In the genomic region with DNA sequence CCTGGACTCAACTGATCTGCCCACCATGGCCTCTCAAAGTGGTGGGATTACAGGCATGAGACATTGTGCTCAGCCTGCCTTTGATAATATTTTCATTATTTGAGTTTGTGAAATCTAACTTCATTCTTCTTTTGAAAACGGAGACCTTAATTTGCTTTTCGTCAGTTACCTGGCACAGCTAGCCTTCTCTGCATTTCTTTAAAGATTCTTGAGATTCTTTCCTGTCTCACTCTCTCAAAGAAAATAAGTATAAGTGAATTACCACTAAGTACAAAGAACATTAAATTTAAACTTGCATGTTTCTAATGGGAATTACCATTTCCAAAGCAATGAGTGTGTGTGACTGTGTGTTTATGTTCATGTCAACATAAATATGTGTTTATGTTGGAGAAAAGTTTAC, we compare ENCODE assay signal across 27 cellular contexts.
A peak's percentile ranks its signal among the peaks of the same experiment; 100 is the strongest.
DNase-seq lines count a peak whose midpoint lies in the region; TF ChIP-seq lines count a peak whose summit lies in the region.
"Had no signal": no experiment of that assay in that cellular context is flagged by ENCODE, and none has a peak within 500 bp of the region (broad histone marks: within the 10 kb centered on the region; RNA-seq: fewer than 3 reads in every experiment).

No MANE protein-coding gene starts in this region.

- H3K27me3 Mint-ChIP-seq in mesothelial cell of epicardium (ENCODE audit: low read depth) = no peaks in the 10 kb centered on the region
- H3K27me3 Mint-ChIP-seq in activated CD4-positive, alpha-beta memory T cell treated with anti-CD3 and anti-CD28 coated beads, Interleukin-2, amount 10 ng/mL, durations not matched to agents 7 days and 5 days = peaks cover 2% of the 10 kb centered on the region
- H3K27me3 Mint-ChIP-seq: activated CD4-positive, alpha-beta T cell treated with anti-CD3 and anti-CD28 coated beads for 36 hours; CD4-positive, alpha-beta T cell had no signal

- TF ChIP-seq CTCF in AG10803 (conservative IDR thresholded peaks at IDR 0.05; ENCODE audit: low read length) = no peak
- no peak for TF ChIP-seq CTCF in choroid plexus epithelial cell (conservative IDR thresholded peaks at IDR 0.05; ENCODE audit: low read depth, low read length)
- TF ChIP-seq CTCF in mesothelial cell of epicardium (IDR thresholded peaks at IDR 0.05; ENCODE audit: unreplicated experiment) = no peak

- CTCF ChIA-PET in activated CD4-positive, alpha-beta memory T cell treated with anti-CD3 and anti-CD28 coated beads, Interleukin-2, amount 10 ng/mL, durations not matched to agents 7 days and 5 days (lab: Charles Lee) = no interaction called here

- H3K4me3 ChIP-seq in AG10803 (ENCODE audit: low read length) (no peak overlapping the region), SK-N-MC (no peak overlapping the region), choroid plexus epithelial cell (ENCODE audit: low read depth, low read length) (no peak overlapping the region)
- H3K4me3 ChIP-seq: gastrocnemius medialis, skin epidermis had no signal

- peaks cover 34% of the 10 kb centered on the region for H3K9me3 Mint-ChIP-seq in mesothelial cell of epicardium
- H3K9me3 Mint-ChIP-seq in activated CD4-positive, alpha-beta memory T cell treated with anti-CD3 and anti-CD28 coated beads, Interleukin-2, amount 10 ng/mL, durations not matched to agents 7 days and 5 days = peaks cover 19% of the 10 kb centered on the region

- DNase-seq in AG10803 (ENCODE audit: low read depth) = peak; percentile 3
- no peak for DNase-seq in SK-N-MC (ENCODE audit: low read depth, low spot score)
- peak; percentile 51 for DNase-seq in choroid plexus epithelial cell (ENCODE audit: low read depth)
- DNase-seq in mesothelial cell of epicardium (ENCODE audit: low spot score in 2 of 2, unreplicated experiment in 2 of 2) = no peak
- no peak for DNase-seq in NOMO-1 treated with dmso at 0.1 percent for 144 hours (lab: John Stamatoyannopoulos, UW; ENCODE audit: unreplicated experiment)
- DNase-seq in ACHN = no peak
- DNase-seq in activated CD4-positive, alpha-beta memory T cell treated with anti-CD3 and anti-CD28 coated beads, Interleukin-2, amount 10 ng/mL, durations not matched to agents 7 days and 5 days = no peak
- DNase-seq in iPS-NIHi7 (ENCODE audit: extremely low spot score) = no peak
- DNase-seq: activated CD4-positive, alpha-beta T cell treated with anti-CD3 and anti-CD28 coated beads for 36 hours; AML-193; anterior cingulate cortex; CD4-positive, alpha-beta T cell; central memory CD4-positive, alpha-beta T cell; gastrocnemius medialis; H7; Kasumi-1; NCI-H1417 treated with DMSO at 0.1 percent for 48 hours; NCI-H2081; NCI-H2227 treated with DMSO at 0.1 percent for 48 hours; NCI-H69; nephron progenitor cell; SHP77; stimulated activated naive CD8-positive, alpha-beta T cell treated with anti-CD3 and anti-CD28 coated beads, Interleukin-15, Interleukin-2, amounts not matched to agents 100 U/mL and 50 U/mL, for 24 hours; SW 1271; T-helper 9 cell had no signal

- peaks cover 14% of the 10 kb centered on the region for H3K36me3 Mint-ChIP-seq in mesothelial cell of epicardium
- H3K36me3 Mint-ChIP-seq in activated CD4-positive, alpha-beta memory T cell treated with anti-CD3 and anti-CD28 coated beads, Interleukin-2, amount 10 ng/mL, durations not matched to agents 7 days and 5 days (ENCODE audit: low read depth) = peaks cover 23% of the 10 kb centered on the region

- H3K4me3 Mint-ChIP-seq in mesothelial cell of epicardium = no peak overlapping the region
- H3K4me3 Mint-ChIP-seq in activated CD4-positive, alpha-beta memory T cell treated with anti-CD3 and anti-CD28 coated beads, Interleukin-2, amount 10 ng/mL, durations not matched to agents 7 days and 5 days = no peak overlapping the region
- H3K4me3 Mint-ChIP-seq: activated CD4-positive, alpha-beta T cell treated with anti-CD3 and anti-CD28 coated beads for 36 hours; CD4-positive, alpha-beta T cell; nephron progenitor cell had no signal

- POLR2A ChIA-PET in activated CD4-positive, alpha-beta memory T cell treated with anti-CD3 and anti-CD28 coated beads, Interleukin-2, amount 10 ng/mL, durations not matched to agents 7 days and 5 days (lab: Charles Lee) = no interaction called here

- H3K27ac ChIP-seq in SK-N-MC = peak overlapping the region; percentile 91
- H3K27ac ChIP-seq: gastrocnemius medialis, skin epidermis had no signal

- in situ Hi-C loops in ACHN (cut with HindIII; ENCODE audit: low pct_ligation_motif_present, low pct_unique_long_range_greater_than_20kb, low sequenced_read_pairs) = no loop called here

- H3K36me3 ChIP-seq in SK-N-MC (ENCODE audit: insufficient read depth, low read length) = no peaks in the 10 kb centered on the region
- H3K36me3 ChIP-seq: gastrocnemius medialis had no signal

- H3K9ac ChIP-seq in SK-N-MC (ENCODE audit: insufficient read length) = no peak overlapping the region

- H3K4me1 Mint-ChIP-seq in mesothelial cell of epicardium = peaks cover 10% of the 10 kb centered on the region
- H3K4me1 Mint-ChIP-seq in activated CD4-positive, alpha-beta memory T cell treated with anti-CD3 and anti-CD28 coated beads, Interleukin-2, amount 10 ng/mL, durations not matched to agents 7 days and 5 days = no peaks in the 10 kb centered on the region
- H3K4me1 Mint-ChIP-seq: activated CD4-positive, alpha-beta T cell treated with anti-CD3 and anti-CD28 coated beads for 36 hours; nephron progenitor cell had no signal

- H3K9me3 ChIP-seq in SK-N-MC (ENCODE audit: low read depth, low read length) = no peaks in the 10 kb centered on the region
- H3K9me3 ChIP-seq: gastrocnemius medialis had no signal

- peak overlapping the region; percentile 76 for H3K27ac Mint-ChIP-seq in mesothelial cell of epicardium
- H3K27ac Mint-ChIP-seq in activated CD4-positive, alpha-beta memory T cell treated with anti-CD3 and anti-CD28 coated beads, Interleukin-2, amount 10 ng/mL, durations not matched to agents 7 days and 5 days = no peak overlapping the region
- H3K27ac Mint-ChIP-seq: activated CD4-positive, alpha-beta T cell treated with anti-CD3 and anti-CD28 coated beads for 36 hours; activated naive CD4-positive, alpha-beta T cell treated with anti-CD3 and anti-CD28 coated beads, Interleukin-2, amount 50 U/mL, for 72 hours; CD4-positive, alpha-beta T cell; nephron progenitor cell had no signal

Comparison
In these comparisons a context has a peak if more than half of its experiments do, and no peak if none do; other contexts are left out.
1. DNase-seq: peak in AG10803 (single experiment) and choroid plexus epithelial cell (single experiment); none in SK-N-MC (single experiment), mesothelial cell of epicardium (0 of 2), NOMO-1 treated with dmso at 0.1 percent for 144 hours (single experiment), ACHN (single experiment), activated CD4-positive, alpha-beta memory T cell treated with anti-CD3 and anti-CD28 coated beads, Interleukin-2, amount 10 ng/mL, durations not matched to agents 7 days and 5 days (single experiment) and iPS-NIHi7 (single experiment).